ENCODE assay signal across 20 cellular contexts in genomic region chr1:230620666-230621065, GRCh38. TPM values are rescaled to one million over a fixed set of nuclear protein-coding genes. Genes with fewer than 3 reads are reported as not detected.
DNase-seq lines count a peak whose midpoint lies in the region; ATAC-seq and TF ChIP-seq lines count a peak whose summit lies in the region.
"Had no signal": no experiment of that assay in that cellular context is flagged by ENCODE, and none has a peak within 500 bp of the region (broad histone marks: within the 10 kb centered on the region; RNA-seq: fewer than 3 reads in every experiment).

No MANE protein-coding gene starts in this region.

- TF ChIP-seq CTCF in HEK293 (tag by site-specific recombination; IDR thresholded peaks at IDR 0.05) (no peak), Caco-2 (IDR thresholded peaks at IDR 0.05; ENCODE audit: insufficient read depth in 1 of 2, low read depth in 1 of 2, low read length in 1 of 2, severe bottlenecking in 1 of 2, unreplicated experiment in 1 of 2) (no peak)

- H3K27ac ChIP-seq in HEK293 (ENCODE audit: extremely low read depth, low read depth, low read length) = no peak overlapping the region
- H3K27ac ChIP-seq in iPS-20b (ENCODE audit: low read length) = no peak overlapping the region
- no peak overlapping the region for H3K27ac ChIP-seq in neuronal stem cell (replicated peaks; ENCODE audit: low read length)
- H3K27ac ChIP-seq: A549; BLaER1 treated with 17β-estradiol and CSF1 and Interleukin-3, amounts not matched to agents 10 nM and 100 nM; GM23248 had no signal

- H3K27me3 ChIP-seq in iPS-20b (ENCODE audit: insufficient read depth, low read length) (no peaks in the 10 kb centered on the region), neuronal stem cell (ENCODE audit: control insufficient read depth in 3 of 3, insufficient read depth in 3 of 3, low read depth in 1 of 3, low read length in 3 of 3) (peaks cover 0 to 7% (median 0%) of the 10 kb centered on the region in 3 experiments), Caco-2 (replicated peaks; ENCODE audit: control insufficient read depth, insufficient read depth, low read length) (no peaks in the 10 kb centered on the region)
- H3K27me3 ChIP-seq: BE2C; BLaER1 treated with 17β-estradiol and CSF1 and Interleukin-3, amounts not matched to agents 10 nM and 100 nM had no signal

- H2AK5ac ChIP-seq in neuronal stem cell (ENCODE audit: low read depth, low read length) = no peak overlapping the region

- no peaks in the 10 kb centered on the region for H3K79me1 ChIP-seq in neuronal stem cell (ENCODE audit: low read depth, low read length)

- H3K27ac Mint-ChIP-seq in Caco-2 (ENCODE audit: unreplicated experiment) = no peak overlapping the region
- H3K27ac Mint-ChIP-seq: CD14-positive monocyte; CD4-positive, alpha-beta T cell; CD8-positive, alpha-beta memory T cell had no signal

- H3K36me3 Mint-ChIP-seq in Caco-2 (ENCODE audit: insufficient read depth, unreplicated experiment) = no peaks in the 10 kb centered on the region
- H3K36me3 Mint-ChIP-seq: CD14-positive monocyte; CD8-positive, alpha-beta memory T cell had no signal

- H3K4me1 ChIP-seq in HEK293 (ENCODE audit: control insufficient read depth, insufficient read depth, low read length) = no peaks in the 10 kb centered on the region
- peaks cover 9% of the 10 kb centered on the region; the same call in 1 of the 2 replicates for H3K4me1 ChIP-seq in iPS-20b (ENCODE audit: insufficient read depth, low read length)
- H3K4me1 ChIP-seq in neuronal stem cell (ENCODE audit: control insufficient read depth in 2 of 2, insufficient read depth in 1 of 2, low read depth in 1 of 2, low read length in 2 of 2) = no peaks in the 10 kb centered on the region
- no peaks in the 10 kb centered on the region for H3K4me1 ChIP-seq in Caco-2
- H3K4me1 ChIP-seq: A549, BE2C had no signal

- no TSS peak for BruUV-seq in Caco-2 (replicated peaks; lab: Mats Ljungman, UMichigan)

- H3K4me2 ChIP-seq in neuronal stem cell (ENCODE audit: insufficient read depth, low read length, poor library complexity, severe bottlenecking) = no peak overlapping the region
- H3K4me2 ChIP-seq: A549 had no signal

- CTCF ChIA-PET in HEK293 (lab: Yijun Ruan, JAX) (interaction anchor here (0.6 to 1.0 kb wide), 2 partner anchors 21 to 1557 kb away, joined by 3 read pairs; partner anchors contain the start of gene COG2), Caco-2 (lab: Charles Lee) (no interaction called here)

- peaks cover 18% of the 10 kb centered on the region for H3K27me3 Mint-ChIP-seq in Caco-2 (ENCODE audit: insufficient read depth, unreplicated experiment)

- H2BK120ac ChIP-seq in neuronal stem cell (ENCODE audit: low read depth, low read length) = no peak overlapping the region

- H3K23ac ChIP-seq in neuronal stem cell (ENCODE audit: low read depth, low read length, poor library complexity) = no peak overlapping the region

- H2BK12ac ChIP-seq in neuronal stem cell (ENCODE audit: low read length) = no peak overlapping the region

- no peaks in the 10 kb centered on the region for H3K9me3 Mint-ChIP-seq in Caco-2 (ENCODE audit: unreplicated experiment)
- H3K9me3 Mint-ChIP-seq: CD4-positive, alpha-beta T cell; CD8-positive, alpha-beta memory T cell had no signal

- peak overlapping the region; percentile 12 for H2AFZ ChIP-seq in neuronal stem cell (ENCODE audit: low read length)
- H2AFZ ChIP-seq: GM23248 had no signal

- no peaks in the 10 kb centered on the region for H3K4me1 Mint-ChIP-seq in Caco-2 (ENCODE audit: low read depth, unreplicated experiment)
- H3K4me1 Mint-ChIP-seq: CD8-positive, alpha-beta memory T cell had no signal

- no peak overlapping the region for H3K18ac ChIP-seq in neuronal stem cell (ENCODE audit: low read length)

- no peak overlapping the region for H2BK5ac ChIP-seq in neuronal stem cell (ENCODE audit: low read length)

- WGBS in neuronal stem cell (ENCODE audit: extremely low coverage in 2 of 2, insufficient read length in 2 of 2, insufficient replicate concordance in 1 of 2), 2 donors = no CpG with 5 or more reads among the region's 1 CpG

- no peak for ATAC-seq in HG03045 (IDR thresholded peaks at IDR 0.05; ENCODE audit: unreplicated experiment)
- ATAC-seq: A549 had no signal

- H3K36me3 ChIP-seq in HEK293 (ENCODE audit: control insufficient read depth in 2 of 2, insufficient read depth in 1 of 2, low read length in 2 of 2) (no peaks in the 10 kb centered on the region), iPS-20b (ENCODE audit: insufficient read depth, low read depth, low read length) (no peaks in the 10 kb centered on the region), neuronal stem cell (replicated peaks in 1 of 2; ENCODE audit: control insufficient read depth in 2 of 2, insufficient read depth in 2 of 2, low read length in 2 of 2) (no peaks in the 10 kb centered on the region), Caco-2 (ENCODE audit: control insufficient read depth, insufficient read depth, low read length) (no peaks in the 10 kb centered on the region)
- H3K36me3 ChIP-seq: BE2C; BLaER1 treated with 17β-estradiol and CSF1 and Interleukin-3, amounts not matched to agents 10 nM and 100 nM had no signal

- no peaks in the 10 kb centered on the region for H3K9me3 ChIP-seq in HEK293 (ENCODE audit: control insufficient read depth, insufficient read depth, low read depth, low read length)
- peaks cover 5% of the 10 kb centered on the region; the same call in 1 of the 2 replicates for H3K9me3 ChIP-seq in iPS-20b (ENCODE audit: insufficient read depth, low read depth, low read length)
- H3K9me3 ChIP-seq in neuronal stem cell (replicated peaks in 1 of 2; ENCODE audit: control insufficient read depth in 2 of 2, insufficient read depth in 1 of 2, low read depth in 1 of 2, low read length in 2 of 2) = peaks cover 0 to 1% of the 10 kb centered on the region in 2 donors
- no peaks in the 10 kb centered on the region for H3K9me3 ChIP-seq in Caco-2
- H3K9me3 ChIP-seq: BE2C; BLaER1 treated with 17β-estradiol and CSF1 and Interleukin-3, amounts not matched to agents 10 nM and 100 nM had no signal

- no peak overlapping the region for H4K8ac ChIP-seq in neuronal stem cell (ENCODE audit: low read depth, low read length)

- DNase-seq in neuronal stem cell (ENCODE audit: low spot score) (no peak), NCI-H187 treated with DMSO at 0.1 percent for 48 hours (lab: John Stamatoyannopoulos, UW) (no peak), Caco-2 (no peak)
- DNase-seq: 8988T; ACHN; AML-193; BE2C; Calu3; CD4-positive, alpha-beta T cell; CD8-positive, alpha-beta memory T cell; DMS153; DND-41; GM23248; HCEC 1CT had no signal

- no peak overlapping the region for H3K4me3 Mint-ChIP-seq in Caco-2 (ENCODE audit: unreplicated experiment)
- H3K4me3 Mint-ChIP-seq: CD14-positive monocyte; CD4-positive, alpha-beta T cell; CD8-positive, alpha-beta memory T cell had no signal

- no peak overlapping the region for H3K14ac ChIP-seq in neuronal stem cell (ENCODE audit: low read length)

- no peak overlapping the region for H3K4ac ChIP-seq in neuronal stem cell (ENCODE audit: low read length)

- H2BK15ac ChIP-seq in neuronal stem cell (ENCODE audit: low read length) = no peak overlapping the region

- POLR2A ChIA-PET in HEK293 (lab: Yijun Ruan, JAX) (no interaction called here), Caco-2 (lab: Charles Lee) (no interaction called here)

- H3K9ac ChIP-seq in iPS-20b (ENCODE audit: low read depth, low read length) (no peak overlapping the region), neuronal stem cell (ENCODE audit: low read depth, low read length, poor library complexity) (no peak overlapping the region)
- H3K9ac ChIP-seq: BLaER1 treated with 17β-estradiol and CSF1 and Interleukin-3, amounts not matched to agents 10 nM and 100 nM; GM23248 had no signal

- no peak overlapping the region for H4K91ac ChIP-seq in neuronal stem cell (ENCODE audit: low read depth, low read length, poor library complexity)

- intact Hi-C loops in Caco-2 (cut with micrococcal nuclease; ENCODE audit: unreplicated experiment) = no loop called here

- H3K4me3 ChIP-seq in HEK293 (ENCODE audit: low read depth, low read length) = no peak overlapping the region
- peak overlapping the region; percentile 15; the same call in 1 of the 2 replicates for H3K4me3 ChIP-seq in iPS-20b (ENCODE audit: low read length)
- H3K4me3 ChIP-seq in neuronal stem cell (ENCODE audit: low read length in 2 of 2) = no peak overlapping the region
- H3K4me3 ChIP-seq in Caco-2 (ENCODE audit: low read depth, low read length) = no peak overlapping the region
- H3K4me3 ChIP-seq: A549; BLaER1 treated with 17β-estradiol and CSF1 and Interleukin-3, amounts not matched to agents 10 nM and 100 nM; GM23248 had no signal

TF ChIP-seq in HEK293, 187 proteins besides CTCF, POLR2A, EP300 and RAD21:
- peak; percentile 100 for TF ChIP-seq ZNF549 (tag by site-specific recombination; IDR thresholded peaks at IDR 0.05)
- no peak for TF ChIP-seq ZNF280D (tag by site-specific recombination; IDR thresholded peaks at IDR 0.05)

RNA-seq across cellular contexts. Expression of gene COG2, which starts 21.6 kb away (rescaled TPM):
- 18.8 TPM for polyA plus RNA-seq in neuronal stem cell (2013, experiment 1 of 2)
- polyA plus RNA-seq in neuronal stem cell (2013, experiment 2 of 2) = 18.5 TPM
- total RNA-seq in Caco-2 (2022) = 46.9 and 47.9 TPM in 2 replicates
